In genomic region chr2:120863661-120864320, GRCh38 we compare ENCODE assay signal across 1 cellular context.
A peak's percentile ranks its signal among the peaks of the same experiment; 100 is the strongest.
TF ChIP-seq lines count a peak whose summit lies in the region.

No MANE protein-coding gene starts in this region.

TF ChIP-seq in K562, 482 proteins besides CTCF, POLR2A, EP300 and RAD21 (continued from another document):
- TF ChIP-seq, protein P1, sequence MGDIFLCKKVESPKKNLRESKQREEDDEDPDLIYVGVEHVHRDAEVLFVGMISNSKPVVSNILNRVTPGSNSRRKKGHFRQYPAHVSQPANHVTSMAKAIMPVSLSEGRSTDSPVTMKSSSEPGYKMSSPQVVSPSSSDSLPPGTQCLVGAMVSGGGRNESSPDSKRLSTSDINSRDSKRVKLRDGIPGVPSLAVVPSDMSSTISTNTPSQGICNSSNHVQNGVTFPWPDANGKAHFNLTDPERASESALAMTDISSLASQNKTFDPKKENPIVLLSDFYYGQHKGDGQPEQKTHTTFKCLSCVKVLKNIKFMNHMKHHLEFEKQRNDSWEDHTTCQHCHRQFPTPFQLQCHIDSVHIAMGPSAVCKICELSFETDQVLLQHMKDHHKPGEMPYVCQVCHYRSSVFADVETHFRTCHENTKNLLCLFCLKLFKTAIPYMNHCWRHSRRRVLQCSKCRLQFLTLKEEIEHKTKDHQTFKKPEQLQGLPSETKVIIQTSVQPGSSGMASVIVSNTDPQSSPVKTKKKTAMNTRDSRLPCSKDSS (IDR thresholded peaks at IDR 0.05; ENCODE audit: low read depth, partially characterized antibody) = no peak
- TF ChIP-seq FOSL1 (tag; conservative IDR thresholded peaks at IDR 0.05) (peak; percentile 66), HDAC1 (IDR thresholded peaks at IDR 0.05) (0 out of 4 replicates have a peak, but pooled peaks of 1 of the 2 experiments have one; percentile 28), ZNF507 (tag; conservative IDR thresholded peaks at IDR 0.05) (no peak), ZNF354B (CRISPR knock-in tag; IDR thresholded peaks at IDR 0.05) (no peak), CTBP1 (IDR thresholded peaks at IDR 0.05; ENCODE audit: borderline replicate concordance) (peak; percentile 47; the same call in 1 of the 2 replicates), MAFK (IDR thresholded peaks at IDR 0.05; ENCODE audit: low read length) (peak; percentile 75), JUND (IDR thresholded peaks at IDR 0.05; ENCODE audit: borderline replicate concordance, low read depth, low read length) (peak; percentile 73; the same call in 1 of the 2 replicates), JUND (tag; IDR thresholded peaks at IDR 0.05; ENCODE audit: borderline replicate concordance, low read depth, low read length) (peak; percentile 72; the same call in 2 of the 3 replicates), ZNF239 (CRISPR knock-in tag; IDR thresholded peaks at IDR 0.05) (peak; percentile 94), EHMT2 (IDR thresholded peaks at IDR 0.05) (peak; percentile 81), ARID1B (IDR thresholded peaks at IDR 0.05) (peak; percentile 64), L3MBTL2 (IDR thresholded peaks at IDR 0.05) (peak; percentile 83), CCNT2 (IDR thresholded peaks at IDR 0.05; ENCODE audit: borderline replicate concordance, extremely low read depth, insufficient read length, low read depth, low read length) (no peak), NCOR1 (IDR thresholded peaks at IDR 0.05) (no peak; the same call in 1 of the 2 replicates), HDAC2 (IDR thresholded peaks at IDR 0.05) (no peak), NFE2L1 (tag; IDR thresholded peaks at IDR 0.05; ENCODE audit: borderline replicate concordance, low read depth) (peak; percentile 38; the same call in 1 of the 2 replicates), C11orf30 (IDR thresholded peaks at IDR 0.05; ENCODE audit: low read depth) (peak; percentile 88), RCOR1 (IDR thresholded peaks at IDR 0.05; ENCODE audit: borderline replicate concordance in 1 of 2, low read depth in 2 of 2, low read length in 2 of 2) (peak in 1 of 2 experiments; percentile 57; a peak in 1 of 4 replicates), ZNF174 (CRISPR knock-in tag; IDR thresholded peaks at IDR 0.05) (0 out of 2 replicates have a peak, but pooled peaks have one; percentile 38), ATF1 (CRISPR knock-in tag; IDR thresholded peaks at IDR 0.05) (no peak), ATF1 (tag; IDR thresholded peaks at IDR 0.05) (peak; percentile 12; the same call in 1 of the 2 replicates), MTA3 (IDR thresholded peaks at IDR 0.05; ENCODE audit: borderline replicate concordance) (0 out of 2 replicates have a peak, but pooled peaks have one; percentile 18), MAFF (IDR thresholded peaks at IDR 0.05; ENCODE audit: low read length) (peak; percentile 71; the same call in 1 of the 2 replicates), CREM (IDR thresholded peaks at IDR 0.05; ENCODE audit: low read depth) (peak; percentile 29; the same call in 1 of the 2 replicates), ZNF316 (IDR thresholded peaks at IDR 0.05) (peak; percentile 87), ZNF592 (IDR thresholded peaks at IDR 0.05) (peak; percentile 70), NFE2 (IDR thresholded peaks at IDR 0.05; ENCODE audit: low read depth) (peak; percentile 96), DPF2 (IDR thresholded peaks at IDR 0.05) (peak; percentile 64), ZNF436 (CRISPR knock-in tag; IDR thresholded peaks at IDR 0.05) (no peak), SMARCA4 (IDR thresholded peaks at IDR 0.05) (peak; percentile 66), CBX8 (IDR thresholded peaks at IDR 0.05; ENCODE audit: borderline replicate concordance, extremely low read depth, low read depth, low read length, poor library complexity, severe bottlenecking) (no peak), MAFG (tag; conservative IDR thresholded peaks at IDR 0.05) (peak; percentile 84), MLX (CRISPR knock-in tag; conservative IDR thresholded peaks at IDR 0.05) (no peak), PTBP1 (IDR thresholded peaks at IDR 0.05; ENCODE audit: low read depth, low read length) (no peak), CGGBP1 (CRISPR knock-in tag; IDR thresholded peaks at IDR 0.05) (no peak), ETV6 (IDR thresholded peaks at IDR 0.05; ENCODE audit: borderline replicate concordance in 1 of 2, low read depth in 2 of 2, low read length in 1 of 2) (no peak), ETV6 (CRISPR knock-in tag; IDR thresholded peaks at IDR 0.05; ENCODE audit: borderline replicate concordance) (no peak)
